In the genomic region with DNA sequence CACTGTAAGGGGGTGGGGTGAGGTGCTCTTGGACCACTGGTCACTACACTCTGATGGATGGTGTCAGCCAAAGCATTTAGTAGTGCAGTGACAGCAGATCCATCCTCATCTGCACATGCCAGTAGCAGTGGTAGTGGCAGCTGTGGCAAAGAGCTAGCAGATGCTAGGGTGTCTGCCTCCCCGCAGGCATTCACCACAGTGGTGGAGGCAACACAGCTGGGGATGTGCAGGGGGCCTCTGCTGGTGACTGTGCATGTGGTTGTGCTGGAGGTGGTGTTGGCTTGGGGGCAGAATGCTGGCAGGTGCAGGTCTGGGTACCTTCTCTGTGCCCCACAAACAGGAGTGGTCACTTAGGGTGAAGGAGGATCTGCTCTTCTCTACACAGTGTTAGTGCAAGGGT, we compare ENCODE assay signal across 21 cellular contexts.
"Had no signal": no experiment of that assay in that cellular context is flagged by ENCODE, and none has a peak within 500 bp of the region (broad histone marks: within the 10 kb centered on the region; RNA-seq: fewer than 3 reads in every experiment).

No MANE protein-coding gene starts in this region.

- H3K9me3 Mint-ChIP-seq: effector memory CD8-positive, alpha-beta T cell; stimulated activated naive CD8-positive, alpha-beta T cell treated with anti-CD3 and anti-CD28 coated beads, Interleukin-15, Interleukin-2, amounts not matched to agents 100 ng/mL and 50 ng/mL, for 24 hours had no signal

- H3K27ac Mint-ChIP-seq: effector memory CD8-positive, alpha-beta T cell; naive thymus-derived CD8-positive, alpha-beta T cell; progenitor cell of endocrine pancreas; stimulated activated naive B cell treated with anti-CD40 and anti-IgM and Interleukin-4, amounts not matched to agents 10 μg/mL and 1 μg/mL and 100 μg/mL, for 72 hours; stimulated activated naive CD8-positive, alpha-beta T cell treated with anti-CD3 and anti-CD28 coated beads, Interleukin-15, Interleukin-2, amounts not matched to agents 100 ng/mL and 50 ng/mL, for 24 hours had no signal

- H3K9me3 ChIP-seq: transverse colon, vagina had no signal

- H3K27me3 Mint-ChIP-seq: naive thymus-derived CD8-positive, alpha-beta T cell; progenitor cell of endocrine pancreas; stimulated activated naive B cell treated with anti-CD40 and anti-IgM and Interleukin-4, amounts not matched to agents 10 μg/mL and 1 μg/mL and 100 μg/mL, for 72 hours; stimulated activated naive CD8-positive, alpha-beta T cell treated with anti-CD3 and anti-CD28 coated beads, Interleukin-15, Interleukin-2, amounts not matched to agents 100 ng/mL and 50 ng/mL, for 24 hours had no signal

- H3K4me3 ChIP-seq: esophagus squamous epithelium, left lung, spleen, transverse colon, vagina had no signal

- H3K27me3 ChIP-seq: esophagus squamous epithelium, left lung, spleen, transverse colon, vagina had no signal

- H2AFZ ChIP-seq: parathyroid adenoma had no signal

- H3K4me1 Mint-ChIP-seq: neural crest cell; stimulated activated naive B cell treated with anti-CD40 and anti-IgM and Interleukin-4, amounts not matched to agents 10 μg/mL and 1 μg/mL and 100 μg/mL, for 72 hours had no signal

- ATAC-seq: effector memory CD8-positive, alpha-beta T cell; left cardiac atrium; left lung; naive thymus-derived CD8-positive, alpha-beta T cell; sciatic nerve; stimulated activated naive B cell treated with anti-CD40 and anti-IgM and Interleukin-4, amounts not matched to agents 10 μg/mL and 1 μg/mL and 100 μg/mL, for 72 hours had no signal

- H3K9ac ChIP-seq: parathyroid adenoma had no signal

- H3K27ac ChIP-seq: esophagus squamous epithelium, left lung, parathyroid adenoma, spleen, transverse colon, vagina had no signal

- DNase-seq: cerebellar nuclear complex; cortex of kidney; effector memory CD8-positive, alpha-beta T cell; erythroblast; esophagus squamous epithelium; foreskin melanocyte; hypothalamus; left cardiac atrium; left lung; mesendoderm; midbrain; naive thymus-derived CD8-positive, alpha-beta T cell; spleen; stimulated activated naive B cell treated with anti-CD40 and anti-IgM and Interleukin-4, amounts not matched to agents 10 μg/mL and 1 μg/mL and 100 μg/mL, for 72 hours; transverse colon had no signal

- H3K4me1 ChIP-seq: esophagus squamous epithelium, left lung, parathyroid adenoma, spleen, transverse colon, vagina had no signal

- H3K4me3 Mint-ChIP-seq: effector memory CD8-positive, alpha-beta T cell; naive thymus-derived CD8-positive, alpha-beta T cell; neural crest cell; stimulated activated naive B cell treated with anti-CD40 and anti-IgM and Interleukin-4, amounts not matched to agents 10 μg/mL and 1 μg/mL and 100 μg/mL, for 72 hours; stimulated activated naive CD8-positive, alpha-beta T cell treated with anti-CD3 and anti-CD28 coated beads, Interleukin-15, Interleukin-2, amounts not matched to agents 100 ng/mL and 50 ng/mL, for 24 hours had no signal

- H3K36me3 ChIP-seq: esophagus squamous epithelium, left lung, spleen, transverse colon, vagina had no signal
